In genomic region chr12:89552376-89552775, GRCh38 we compare ENCODE assay signal across 20 cellular contexts.
"Had no signal": no experiment of that assay in that cellular context is flagged by ENCODE, and none has a peak within 500 bp of the region (broad histone marks: within the 10 kb centered on the region; RNA-seq: fewer than 3 reads in every experiment).

No MANE protein-coding gene starts in this region.

- H3K36me3 Mint-ChIP-seq: activated naive CD4-positive, alpha-beta T cell treated with anti-CD3 and anti-CD28 coated beads, Interleukin-2, amount 10 ng/mL, durations not matched to agents 7 days and 5 days; natural killer cell had no signal

- DNase-seq: activated CD8-positive, alpha-beta memory T cell treated with anti-CD3 and anti-CD28 coated beads for 24 hours; activated CD8-positive, alpha-beta memory T cell treated with anti-CD3 and anti-CD28 coated beads, Interleukin-2, amount 50 U/mL, for 48 hours; activated effector memory CD4-positive, alpha-beta T cell treated with Interleukin-2 at 50 U/mL for 16 hours; activated naive CD4-positive, alpha-beta T cell treated with anti-CD3 and anti-CD28 coated beads, Interleukin-2, amount 10 ng/mL, durations not matched to agents 7 days and 5 days; activated naive CD8-positive, alpha-beta T cell treated with anti-CD3 and anti-CD28 coated beads, Interleukin-2, amount 50 U/mL, for 24 hours; activated T-cell treated with anti-CD3 and anti-CD28 coated beads, Interleukin-2, amount 50 U/mL, for 48 hours; effector memory CD8-positive, alpha-beta T cell; immature natural killer cell; lower lobe of right lung; natural killer cell; posterior cingulate gyrus; retina; stimulated activated CD8-positive, alpha-beta memory T cell treated with anti-CD3 and anti-CD28 coated beads, Interleukin-4, amount 100 ng/mL, for 48 hours; stimulated activated naive CD4-positive, alpha-beta T cell treated with Interleukin-2 at 50 U/mL for 16 hours; substantia nigra; T-helper 1 cell; tibial artery; uterus had no signal

- ATAC-seq: activated naive CD8-positive, alpha-beta T cell treated with anti-CD3 and anti-CD28 coated beads, Interleukin-2, amount 50 U/mL, for 24 hours; effector memory CD8-positive, alpha-beta T cell; lower lobe of right lung; natural killer cell; SK-N-SH treated with all-trans-retinoic acid at 6 μM for 48 hours had no signal

- H3K4me1 ChIP-seq: ascending aorta, lower lobe of right lung, tibial artery, uterus had no signal

- H3K9me3 Mint-ChIP-seq: activated naive CD4-positive, alpha-beta T cell treated with anti-CD3 and anti-CD28 coated beads, Interleukin-2, amount 10 ng/mL, durations not matched to agents 7 days and 5 days; effector memory CD8-positive, alpha-beta T cell; immature natural killer cell; natural killer cell had no signal

- H3K27ac ChIP-seq: ascending aorta, lower lobe of right lung, tibial artery, uterus had no signal

- H3K27ac Mint-ChIP-seq: activated naive CD4-positive, alpha-beta T cell treated with anti-CD3 and anti-CD28 coated beads, Interleukin-2, amount 10 ng/mL, durations not matched to agents 7 days and 5 days; activated naive CD8-positive, alpha-beta T cell treated with anti-CD3 and anti-CD28 coated beads, Interleukin-2, amount 50 U/mL, for 24 hours; effector memory CD8-positive, alpha-beta T cell; immature natural killer cell; natural killer cell had no signal

- H3K27me3 Mint-ChIP-seq: activated naive CD4-positive, alpha-beta T cell treated with anti-CD3 and anti-CD28 coated beads, Interleukin-2, amount 10 ng/mL, durations not matched to agents 7 days and 5 days; effector memory CD8-positive, alpha-beta T cell had no signal

- H3K4me3 ChIP-seq: ascending aorta, lower lobe of right lung, tibial artery, uterus had no signal

- H3K4me1 Mint-ChIP-seq: activated naive CD4-positive, alpha-beta T cell treated with anti-CD3 and anti-CD28 coated beads, Interleukin-2, amount 10 ng/mL, durations not matched to agents 7 days and 5 days; activated naive CD8-positive, alpha-beta T cell treated with anti-CD3 and anti-CD28 coated beads, Interleukin-2, amount 50 U/mL, for 24 hours; immature natural killer cell; natural killer cell had no signal

- H3K27me3 ChIP-seq: ascending aorta, tibial artery, uterus had no signal

- H3K4me3 Mint-ChIP-seq: activated naive CD4-positive, alpha-beta T cell treated with anti-CD3 and anti-CD28 coated beads, Interleukin-2, amount 10 ng/mL, durations not matched to agents 7 days and 5 days; activated naive CD8-positive, alpha-beta T cell treated with anti-CD3 and anti-CD28 coated beads, Interleukin-2, amount 50 U/mL, for 24 hours; effector memory CD8-positive, alpha-beta T cell; immature natural killer cell; natural killer cell had no signal
